Comparison of ENCODE assay signal across 12 cellular contexts in genomic region chr6:140043762-140044378, GRCh38.
DNase-seq lines count a peak whose midpoint lies in the region; ATAC-seq and TF ChIP-seq lines count a peak whose summit lies in the region.
"Had no signal": no experiment of that assay in that cellular context is flagged by ENCODE, and none has a peak within 500 bp of the region (broad histone marks: within the 10 kb centered on the region; RNA-seq: fewer than 3 reads in every experiment).

No MANE protein-coding gene starts in this region.

- H4K20me1 ChIP-seq in mammary epithelial cell (ENCODE audit: insufficient read depth, low read length): no peaks in the 10 kb centered on the region

- no peak overlapping the region for H3K27ac Mint-ChIP-seq in stimulated activated naive B cell treated with anti-CD40 and anti-IgM and Interleukin-4, amounts not matched to agents 10 μg/mL and 1 μg/mL and 100 μg/mL, for 72 hours
- H3K27ac Mint-ChIP-seq: endodermal cell had no signal

- ATAC-seq in Right ventricle myocardium superior (ENCODE audit: poor library complexity): peak; percentile 38
- no peak for ATAC-seq in Right ventricle myocardium inferior
- peak; percentile 81 to 87 for ATAC-seq in stimulated activated naive B cell treated with anti-CD40 and anti-IgM and Interleukin-4, amounts not matched to agents 10 μg/mL and 1 μg/mL and 100 μg/mL, for 72 hours (replicated peaks)
- no peak for ATAC-seq in GM21390 (IDR thresholded peaks at IDR 0.05; ENCODE audit: unreplicated experiment)

- H3K79me2 ChIP-seq in mammary epithelial cell (ENCODE audit: insufficient read depth, low read length): no peaks in the 10 kb centered on the region

- H3K4me1 Mint-ChIP-seq in stimulated activated naive B cell treated with anti-CD40 and anti-IgM and Interleukin-4, amounts not matched to agents 10 μg/mL and 1 μg/mL and 100 μg/mL, for 72 hours: peaks cover 3 to 12% of the 10 kb centered on the region in 2 donors
- H3K4me1 Mint-ChIP-seq: endodermal cell had no signal

- DNase-seq in Right ventricle myocardium superior (no peak), Right ventricle myocardium inferior (ENCODE audit: missing footprints) (no peak), NCI-H460 (ENCODE audit: extremely low read depth, low read depth) (peak; percentile 69), mammary epithelial cell (peak; percentile 83), ascending aorta (ENCODE audit: low spot score in 2 of 2) (no peak)
- DNase-seq in stimulated activated naive B cell treated with anti-CD40 and anti-IgM and Interleukin-4, amounts not matched to agents 10 μg/mL and 1 μg/mL and 100 μg/mL, for 72 hours: no peak
- DNase-seq in effector CD4-positive, alpha-beta T cell: no peak
- DNase-seq: activated CD4-positive, alpha-beta T cell treated with anti-CD3 and anti-CD28 coated beads for 48 hours; endodermal cell; pancreas; RPMI8226 had no signal

- peak overlapping the region; percentile 22 for H3K9ac ChIP-seq in mammary epithelial cell (ENCODE audit: insufficient read depth, low read length)

- CTCF ChIA-PET in mammary epithelial cell (lab: Charles Lee; ENCODE audit: low non-redundant PET): interaction anchor here (0.7 kb wide), 1 partner anchor 398 kb away, joined by 6 read pairs; no protein-coding TSS in a partner anchor

- H3K4me1 ChIP-seq in mammary epithelial cell (ENCODE audit: insufficient read depth, low read length) (peaks cover 46% of the 10 kb centered on the region), ascending aorta (no peaks in the 10 kb centered on the region)
- H3K4me1 ChIP-seq: pancreas had no signal

- no peak overlapping the region for H2AFZ ChIP-seq in mammary epithelial cell (ENCODE audit: low read depth, low read length)

- H3K9me3 Mint-ChIP-seq in stimulated activated naive B cell treated with anti-CD40 and anti-IgM and Interleukin-4, amounts not matched to agents 10 μg/mL and 1 μg/mL and 100 μg/mL, for 72 hours: peaks cover 0 to 1% of the 10 kb centered on the region in 2 donors
- H3K9me3 Mint-ChIP-seq: endodermal cell had no signal

- no peaks in the 10 kb centered on the region for H3K27me3 ChIP-seq in mammary epithelial cell (ENCODE audit: insufficient read depth, low read length)
- H3K27me3 ChIP-seq in ascending aorta: no peaks in the 10 kb centered on the region
- H3K27me3 ChIP-seq: pancreas had no signal

- BruUV-seq in mammary epithelial cell (replicated peaks; lab: Mats Ljungman, UMichigan): no TSS peak

- in situ Hi-C loops in mammary epithelial cell (cut with MboI; ENCODE audit: low sequenced_read_pairs in 2 of 2): no loop called here

- H3K27ac ChIP-seq in mammary epithelial cell (ENCODE audit: insufficient read depth, low read depth, low read length) (peak overlapping the region; percentile 93), ascending aorta (no peak overlapping the region)
- H3K27ac ChIP-seq: pancreas had no signal

- dilution Hi-C loops in mammary epithelial cell (cut with HindIII; ENCODE audit: low sequenced_read_pairs): no loop called here

- WGBS in mammary epithelial cell (ENCODE audit: low coverage, missing lambda C conversion rate): 41% methylated on average over 2 of the region's 2 CpGs

- H3K9me3 ChIP-seq in mammary epithelial cell (replicated peaks; ENCODE audit: insufficient read depth, low read length) (no peaks in the 10 kb centered on the region), ascending aorta (no peaks in the 10 kb centered on the region)
- H3K9me3 ChIP-seq: pancreas had no signal

- H3K4me3 ChIP-seq in mammary epithelial cell (replicated peaks in 1 of 3; ENCODE audit: insufficient read depth in 1 of 3, low read depth in 2 of 3, low read length in 3 of 3): no peak overlapping the region
- H3K4me3 ChIP-seq in ascending aorta: no peak overlapping the region
- H3K4me3 ChIP-seq: pancreas had no signal

- TF ChIP-seq CTCF in mammary epithelial cell (conservative IDR thresholded peaks at IDR 0.05 in 1 of 2, IDR thresholded peaks at IDR 0.05 in 1 of 2; ENCODE audit: extremely low read depth in 1 of 2, insufficient read depth in 1 of 2, low read depth in 1 of 2, low read length in 2 of 2): no peak
- TF ChIP-seq CTCF in ascending aorta (IDR thresholded peaks at IDR 0.05): no peak

- no peaks in the 10 kb centered on the region for H3K36me3 ChIP-seq in mammary epithelial cell (ENCODE audit: insufficient read depth, low read length)
- no peaks in the 10 kb centered on the region for H3K36me3 ChIP-seq in ascending aorta
- H3K36me3 ChIP-seq: pancreas had no signal

- H3K27me3 Mint-ChIP-seq in stimulated activated naive B cell treated with anti-CD40 and anti-IgM and Interleukin-4, amounts not matched to agents 10 μg/mL and 1 μg/mL and 100 μg/mL, for 72 hours: no peaks in the 10 kb centered on the region

- no peak overlapping the region for H3K4me3 Mint-ChIP-seq in stimulated activated naive B cell treated with anti-CD40 and anti-IgM and Interleukin-4, amounts not matched to agents 10 μg/mL and 1 μg/mL and 100 μg/mL, for 72 hours
- H3K4me3 Mint-ChIP-seq: endodermal cell had no signal

- peak overlapping the region; percentile 39 for H3K4me2 ChIP-seq in mammary epithelial cell (ENCODE audit: insufficient read depth, low read depth, low read length)

- H3K36me3 Mint-ChIP-seq in stimulated activated naive B cell treated with anti-CD40 and anti-IgM and Interleukin-4, amounts not matched to agents 10 μg/mL and 1 μg/mL and 100 μg/mL, for 72 hours: no peaks in the 10 kb centered on the region

- intact Hi-C loops in Right ventricle myocardium superior (cut with DNase I): no loop called here
- intact Hi-C loops in Right ventricle myocardium inferior (cut with DNase I): no loop called here
- intact Hi-C loops in mammary epithelial cell (cut with micrococcal nuclease): loop anchor here (5.0 kb wide), 1 partner anchor 667 kb away; no protein-coding TSS in a partner anchor
- intact Hi-C loops in ascending aorta (cut with DNase I): no loop called here

Comparison
In these comparisons a context has a peak if more than half of its experiments do, and no peak if none do; other contexts are left out.
1. ATAC-seq: peak in Right ventricle myocardium superior (single experiment) and stimulated activated naive B cell treated with anti-CD40 and anti-IgM and Interleukin-4, amounts not matched to agents 10 μg/mL and 1 μg/mL and 100 μg/mL, for 72 hours (2 of 2); none in Right ventricle myocardium inferior (single experiment) and GM21390 (single experiment).
2. DNase-seq: peak in NCI-H460 (single experiment) and mammary epithelial cell (single experiment); none in Right ventricle myocardium superior (single experiment), Right ventricle myocardium inferior (single experiment), stimulated activated naive B cell treated with anti-CD40 and anti-IgM and Interleukin-4, amounts not matched to agents 10 μg/mL and 1 μg/mL and 100 μg/mL, for 72 hours (single experiment), effector CD4-positive, alpha-beta T cell (single experiment) and ascending aorta (0 of 2).